In the genomic region with DNA sequence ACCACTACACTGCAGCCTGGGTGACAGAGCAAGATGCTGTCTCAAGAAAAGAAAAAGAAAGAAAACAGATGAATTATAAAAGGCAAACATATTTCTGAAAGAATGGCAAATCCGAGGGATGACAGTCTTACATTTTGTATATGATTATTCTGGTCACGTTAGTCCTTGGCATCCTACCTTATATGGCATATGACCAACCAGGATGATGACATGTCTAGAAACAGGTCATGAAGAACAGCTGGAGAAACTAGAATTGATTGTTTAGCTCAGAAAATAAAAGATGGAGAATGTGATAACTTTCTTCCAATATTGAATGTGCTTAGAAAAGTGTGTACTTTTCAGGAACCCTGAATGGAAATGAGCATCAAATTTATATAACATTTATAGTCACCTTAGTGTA, we compare ENCODE assay signal across 18 cellular contexts. TPM values are rescaled to one million over a fixed set of nuclear protein-coding genes. Genes with fewer than 3 reads are reported as not detected.
DNase-seq lines count a peak whose midpoint lies in the region; ATAC-seq and TF ChIP-seq lines count a peak whose summit lies in the region.
"Had no signal": no experiment of that assay in that cellular context is flagged by ENCODE, and none has a peak within 500 bp of the region (broad histone marks: within the 10 kb centered on the region; RNA-seq: fewer than 3 reads in every experiment).

No MANE protein-coding gene starts in this region.

- H3K27ac ChIP-seq in smooth muscle cell (ENCODE audit: low read depth) = peak overlapping the region; percentile 7
- H3K27ac ChIP-seq in naive thymus-derived CD4-positive, alpha-beta T cell (ENCODE audit: low read depth, low read length) = no peak overlapping the region
- H3K27ac ChIP-seq: 22Rv1, GM23248 had no signal

- no peak overlapping the region for H2AFZ ChIP-seq in smooth muscle cell (ENCODE audit: low read depth)
- H2AFZ ChIP-seq: GM23248 had no signal

- no peak overlapping the region for H3K9ac ChIP-seq in smooth muscle cell (ENCODE audit: low read depth)
- H3K9ac ChIP-seq: GM23248 had no signal

- peak; percentile 64 for ATAC-seq in activated CD4-positive, alpha-beta T cell treated with anti-CD3 and anti-CD28 coated beads for 36 hours
- no peak for ATAC-seq in naive thymus-derived CD4-positive, alpha-beta T cell
- no peak for ATAC-seq in HG02571 (IDR thresholded peaks at IDR 0.05; ENCODE audit: unreplicated experiment)
- ATAC-seq: CD8-positive, alpha-beta T cell; HepG2 had no signal

- TF ChIP-seq POLR2A in erythroblast (IDR thresholded peaks at IDR 0.05; ENCODE audit: low read length) = no peak

- no peak overlapping the region for H3K4me3 ChIP-seq in smooth muscle cell
- no peak overlapping the region for H3K4me3 ChIP-seq in naive thymus-derived CD4-positive, alpha-beta T cell (ENCODE audit: low read length)
- H3K4me3 ChIP-seq: GM23248 had no signal

- no peak overlapping the region for H3K27ac Mint-ChIP-seq in activated CD4-positive, alpha-beta T cell treated with anti-CD3 and anti-CD28 coated beads for 36 hours
- no peak overlapping the region for H3K27ac Mint-ChIP-seq in naive thymus-derived CD4-positive, alpha-beta T cell
- H3K27ac Mint-ChIP-seq: CD14-positive monocyte; CD8-positive, alpha-beta T cell had no signal

- H3K27me3 ChIP-seq in smooth muscle cell (ENCODE audit: low read depth) = no peaks in the 10 kb centered on the region
- H3K27me3 ChIP-seq in naive thymus-derived CD4-positive, alpha-beta T cell (ENCODE audit: control insufficient read depth in 2 of 2, insufficient read depth in 2 of 2, low read length in 2 of 2) = no peaks in the 10 kb centered on the region

- no peak overlapping the region for H3K4me3 Mint-ChIP-seq in activated CD4-positive, alpha-beta T cell treated with anti-CD3 and anti-CD28 coated beads for 36 hours
- no peak overlapping the region for H3K4me3 Mint-ChIP-seq in naive thymus-derived CD4-positive, alpha-beta T cell
- H3K4me3 Mint-ChIP-seq: CD14-positive monocyte; CD8-positive, alpha-beta T cell had no signal

- WGBS in smooth muscle cell (ENCODE audit: low lambda C conversion rate) = 77% methylated on average over 2 of the region's 2 CpGs

- no peak for TF ChIP-seq CTCF in smooth muscle cell (IDR thresholded peaks at IDR 0.05; ENCODE audit: borderline replicate concordance, insufficient read depth, poor library complexity, severe bottlenecking)

- no peaks in the 10 kb centered on the region for H3K36me3 ChIP-seq in smooth muscle cell (ENCODE audit: low read depth)
- H3K36me3 ChIP-seq in naive thymus-derived CD4-positive, alpha-beta T cell (ENCODE audit: control insufficient read depth in 2 of 3, insufficient read depth in 3 of 3, low read length in 3 of 3) = no peaks in the 10 kb centered on the region

- no peaks in the 10 kb centered on the region for H4K20me1 ChIP-seq in smooth muscle cell (ENCODE audit: low read depth)

- H3K36me3 Mint-ChIP-seq in activated CD4-positive, alpha-beta T cell treated with anti-CD3 and anti-CD28 coated beads for 36 hours (ENCODE audit: low read depth) = no peaks in the 10 kb centered on the region
- H3K36me3 Mint-ChIP-seq in naive thymus-derived CD4-positive, alpha-beta T cell = no peaks in the 10 kb centered on the region
- H3K36me3 Mint-ChIP-seq: CD14-positive monocyte; CD8-positive, alpha-beta T cell had no signal

- no peaks in the 10 kb centered on the region for H3K79me2 ChIP-seq in smooth muscle cell (ENCODE audit: low read depth)

- POLR2A ChIA-PET in activated CD4-positive, alpha-beta T cell treated with anti-CD3 and anti-CD28 coated beads for 36 hours (lab: Charles Lee) = interaction anchor here (0.6 kb wide), 1 partner anchor 147 kb away, joined by 4 read pairs; no protein-coding TSS in a partner anchor
- POLR2A ChIA-PET in naive thymus-derived CD4-positive, alpha-beta T cell (lab: Charles Lee) = no interaction called here

- H3K9me3 ChIP-seq in smooth muscle cell (replicated peaks; ENCODE audit: low read depth) = no peaks in the 10 kb centered on the region
- H3K9me3 ChIP-seq in naive thymus-derived CD4-positive, alpha-beta T cell (ENCODE audit: control insufficient read depth in 2 of 3, low read length in 3 of 3) = no peaks in the 10 kb centered on the region

- H3K9me3 Mint-ChIP-seq in activated CD4-positive, alpha-beta T cell treated with anti-CD3 and anti-CD28 coated beads for 36 hours (ENCODE audit: low read depth) = no peaks in the 10 kb centered on the region
- H3K9me3 Mint-ChIP-seq in naive thymus-derived CD4-positive, alpha-beta T cell = no peaks in the 10 kb centered on the region
- H3K9me3 Mint-ChIP-seq: CD8-positive, alpha-beta T cell had no signal

- intact Hi-C loops in activated CD4-positive, alpha-beta T cell treated with anti-CD3 and anti-CD28 coated beads for 36 hours (cut with DNase I, micrococcal nuclease) = no loop called here
- intact Hi-C loops in naive thymus-derived CD4-positive, alpha-beta T cell (cut with micrococcal nuclease) = no loop called here

- peaks cover 16% of the 10 kb centered on the region for H3K27me3 Mint-ChIP-seq in activated CD4-positive, alpha-beta T cell treated with anti-CD3 and anti-CD28 coated beads for 36 hours
- peaks cover 7 to 43% (median 17%) of the 10 kb centered on the region in 5 donors for H3K27me3 Mint-ChIP-seq in naive thymus-derived CD4-positive, alpha-beta T cell

- CTCF ChIA-PET in activated CD4-positive, alpha-beta T cell treated with anti-CD3 and anti-CD28 coated beads for 36 hours (lab: Charles Lee) = interaction anchor here (1.2 to 1.7 kb wide), 2 partner anchors 10 to 224 kb away, joined by 3 to 5 read pairs; no protein-coding TSS in a partner anchor
- CTCF ChIA-PET in naive thymus-derived CD4-positive, alpha-beta T cell (lab: Charles Lee) = interaction anchor here (0.6 kb wide), 1 partner anchor 83 kb away, joined by 5 read pairs; a partner anchor contains a TSS

- H3K4me2 ChIP-seq in smooth muscle cell = no peak overlapping the region

- H3F3A ChIP-seq in smooth muscle cell (ENCODE audit: low read depth) = peaks cover 11% of the 10 kb centered on the region

- no peak for DNase-seq in activated CD4-positive, alpha-beta T cell treated with anti-CD3 and anti-CD28 coated beads for 36 hours
- DNase-seq in activated CD4-positive, alpha-beta T cell treated with anti-CD3 and anti-CD28 coated beads, Interleukin-2, amount 50 U/mL, for 4 hours = no peak
- DNase-seq in SW480 (ENCODE audit: low spot score) (peak; percentile 87), erythroblast (lab: John Stamatoyannopoulos, UW) (peak; percentile 22 to 65), smooth muscle cell (lab: John Stamatoyannopoulos, UW; ENCODE audit: unreplicated experiment) (no peak), DMS53 (lab: John Stamatoyannopoulos, UW) (no peak)
- DNase-seq in naive thymus-derived CD4-positive, alpha-beta T cell = no peak
- DNase-seq: CD8-positive, alpha-beta T cell; COR-L47; GF-D8; GM23248; H7 had no signal

- peaks cover 3% of the 10 kb centered on the region for H3K4me1 Mint-ChIP-seq in activated CD4-positive, alpha-beta T cell treated with anti-CD3 and anti-CD28 coated beads for 36 hours
- no peaks in the 10 kb centered on the region for H3K4me1 Mint-ChIP-seq in naive thymus-derived CD4-positive, alpha-beta T cell

- peaks cover 23% of the 10 kb centered on the region for H3K4me1 ChIP-seq in smooth muscle cell (ENCODE audit: low read depth)
- no peaks in the 10 kb centered on the region for H3K4me1 ChIP-seq in naive thymus-derived CD4-positive, alpha-beta T cell (ENCODE audit: control insufficient read depth in 2 of 2, insufficient read depth in 2 of 2, low read length in 2 of 2)

RNA-seq across cellular contexts. Expression of a gene that starts 19.2 kb away (rescaled TPM):
- total RNA-seq in activated CD4-positive, alpha-beta T cell treated with anti-CD3 and anti-CD28 coated beads for 36 hours = under 1 TPM; 0.19 to 0.25 TPM
- total RNA-seq in smooth muscle cell = 2.3 and 2.8 TPM in 2 replicates
- 8.1 and 19.3 TPM in 2 replicates for polyA plus RNA-seq in smooth muscle cell
- total RNA-seq in naive thymus-derived CD4-positive, alpha-beta T cell = 1 to 10 TPM in 3 of 5 experiments, under 1 TPM in 2; 0.15 to 4.3 (median 1.9) TPM
- under 1 TPM in 1 of 2 donors, not detected in 1; 0.54 TPM for polyA plus RNA-seq in naive thymus-derived CD4-positive, alpha-beta T cell
- total RNA-seq: GM23248, HT1080 had no signal
- polyA plus RNA-seq: BJ, GM23248 had no signal

Comparison
In these comparisons a context has a peak if more than half of its experiments do, and no peak if none do; other contexts are left out.
1. DNase-seq: peak in SW480 (single experiment) and erythroblast (2 of 2); none in activated CD4-positive, alpha-beta T cell treated with anti-CD3 and anti-CD28 coated beads for 36 hours (single experiment), activated CD4-positive, alpha-beta T cell treated with anti-CD3 and anti-CD28 coated beads, Interleukin-2, amount 50 U/mL, for 4 hours (0 of 2), smooth muscle cell (single experiment), naive thymus-derived CD4-positive, alpha-beta T cell (0 of 9) and DMS53 (single experiment).